8 cellular contexts compared by ENCODE assay signal in the genomic region with DNA sequence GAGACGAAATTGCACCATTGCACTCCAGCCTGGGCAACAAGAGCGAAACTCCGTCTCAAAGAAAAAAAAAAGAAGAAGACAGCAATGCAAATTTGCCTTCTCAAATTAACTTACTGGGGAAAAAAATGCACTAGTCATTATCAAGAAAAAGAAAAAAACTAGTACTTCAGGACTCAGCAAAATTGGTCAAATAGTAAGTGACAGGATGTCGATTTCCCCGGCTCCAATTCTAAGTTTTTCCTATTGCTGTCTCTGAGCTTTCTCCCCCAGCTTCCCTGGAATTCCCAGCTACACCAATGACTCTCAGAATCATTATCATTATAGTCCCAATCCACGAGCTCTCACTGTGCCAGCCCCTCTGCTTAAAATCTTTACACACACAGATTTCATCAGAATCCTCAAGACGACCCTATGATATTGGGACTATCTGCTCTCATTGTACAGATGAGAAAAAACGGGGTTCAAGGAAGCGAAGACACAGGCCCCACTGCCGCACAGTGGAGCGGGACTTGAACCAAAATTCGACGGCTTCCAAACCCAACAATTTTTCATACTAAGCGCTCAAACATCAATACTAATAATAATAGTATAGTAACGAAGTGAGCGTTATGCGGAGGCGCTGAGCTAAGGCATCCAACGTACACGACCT. TPM values are rescaled to one million over a fixed set of nuclear protein-coding genes. Genes with fewer than 3 reads are reported as not detected.
DNase-seq lines count a peak whose midpoint lies in the region; ATAC-seq, FAIRE-seq and TF ChIP-seq lines count a peak whose summit lies in the region.

No MANE protein-coding gene starts in this region.

- H3K36me3 Mint-ChIP-seq in activated CD4-positive, alpha-beta T cell treated with anti-CD3 and anti-CD28 coated beads, Interleukin-2, amount 10 ng/mL, durations not matched to agents 24 days and 14 days (ENCODE audit: low read depth) = peaks cover 3% of the 10 kb centered on the region
- peaks cover 2% of the 10 kb centered on the region for H3K36me3 Mint-ChIP-seq in activated T-helper 1 cell treated with anti-CD3 and anti-CD28 coated beads, Interleukin-12 subunit alpha, Interleukin-12 subunit beta, Interleukin-2, Interleukin-4 antibody, amounts not matched to agents 30 ng/mL and 10 ng/mL and 1 ng/mL, durations not matched to agents 14 hours and 24 hours and 36 hours (ENCODE audit: low read depth)

- no peaks in the 10 kb centered on the region for H4K20me1 ChIP-seq in keratinocyte (ENCODE audit: control insufficient read depth, extremely low read depth, insufficient read depth, low read length)

- H3K4me3 ChIP-seq in keratinocyte (ENCODE audit: control insufficient read depth in 2 of 3, extremely low read depth in 1 of 3, insufficient read depth in 2 of 3, low read depth in 1 of 3, low read length in 3 of 3) (peak overlapping the region; percentile 74 to 87 (median 77)), thoracic aorta (peak overlapping the region; percentile 89)

- no peaks in the 10 kb centered on the region for H3K9me3 ChIP-seq in keratinocyte (ENCODE audit: control insufficient read depth, low read depth, low read length)
- no peaks in the 10 kb centered on the region for H3K9me3 ChIP-seq in thoracic aorta

- peak overlapping the region; percentile 85 for H2AFZ ChIP-seq in keratinocyte (ENCODE audit: control insufficient read depth, low read length)

- peak overlapping the region; percentile 73 for H3K9ac ChIP-seq in keratinocyte (ENCODE audit: control insufficient read depth, extremely low read depth, insufficient read depth, low read length)

- H3K4me1 ChIP-seq in keratinocyte (ENCODE audit: control insufficient read depth, extremely low read depth, insufficient read depth, low read length) = peaks cover 9% of the 10 kb centered on the region
- H3K4me1 ChIP-seq in thoracic aorta (ENCODE audit: control insufficient read depth in 1 of 2, low read depth in 2 of 2) = peaks cover 12 to 35% of the 10 kb centered on the region in 2 donors

- H3K36me3 ChIP-seq in keratinocyte (ENCODE audit: control insufficient read depth in 2 of 2, extremely low read depth in 1 of 2, insufficient read depth in 2 of 2, low read length in 2 of 2) (peaks cover 0 to 4% of the 10 kb centered on the region in 2 experiments), thoracic aorta (no peaks in the 10 kb centered on the region)

- H3K9me3 Mint-ChIP-seq in activated CD4-positive, alpha-beta T cell treated with anti-CD3 and anti-CD28 coated beads, Interleukin-2, amount 10 ng/mL, durations not matched to agents 24 days and 14 days = no peaks in the 10 kb centered on the region
- no peaks in the 10 kb centered on the region for H3K9me3 Mint-ChIP-seq in activated T-helper 1 cell treated with anti-CD3 and anti-CD28 coated beads, Interleukin-12 subunit alpha, Interleukin-12 subunit beta, Interleukin-2, Interleukin-4 antibody, amounts not matched to agents 30 ng/mL and 10 ng/mL and 1 ng/mL, durations not matched to agents 14 hours and 24 hours and 36 hours

- FAIRE-seq in keratinocyte (lab: Jason Lieb, UNC) = no peak

- no peaks in the 10 kb centered on the region for H3K9me1 ChIP-seq in keratinocyte (ENCODE audit: control insufficient read depth, extremely low read depth, insufficient read depth, low read length)

- no peak for TF ChIP-seq CTCF in keratinocyte (optimal IDR thresholded peaks at IDR 0.05 in 1 of 3, IDR thresholded peaks at IDR 0.05 in 1 of 3, conservative IDR thresholded peaks at IDR 0.05 in 1 of 3; ENCODE audit: extremely low read depth in 1 of 3, insufficient read depth in 2 of 3, low read length in 3 of 3)
- no peak for TF ChIP-seq CTCF in thoracic aorta (IDR thresholded peaks at IDR 0.05)

- H3K27me3 Mint-ChIP-seq in activated CD4-positive, alpha-beta T cell treated with anti-CD3 and anti-CD28 coated beads, Interleukin-2, amount 10 ng/mL, durations not matched to agents 24 days and 14 days = peaks cover 2% of the 10 kb centered on the region
- H3K27me3 Mint-ChIP-seq in activated T-helper 1 cell treated with anti-CD3 and anti-CD28 coated beads, Interleukin-12 subunit alpha, Interleukin-12 subunit beta, Interleukin-2, Interleukin-4 antibody, amounts not matched to agents 30 ng/mL and 10 ng/mL and 1 ng/mL, durations not matched to agents 14 hours and 24 hours and 36 hours (ENCODE audit: insufficient read depth) = peaks cover 2% of the 10 kb centered on the region

- H3K4me1 Mint-ChIP-seq in activated CD4-positive, alpha-beta T cell treated with anti-CD3 and anti-CD28 coated beads, Interleukin-2, amount 10 ng/mL, durations not matched to agents 24 days and 14 days = peaks cover 23% of the 10 kb centered on the region
- peaks cover 21% of the 10 kb centered on the region for H3K4me1 Mint-ChIP-seq in activated T-helper 1 cell treated with anti-CD3 and anti-CD28 coated beads, Interleukin-12 subunit alpha, Interleukin-12 subunit beta, Interleukin-2, Interleukin-4 antibody, amounts not matched to agents 30 ng/mL and 10 ng/mL and 1 ng/mL, durations not matched to agents 14 hours and 24 hours and 36 hours (ENCODE audit: low read depth)

- peak overlapping the region; percentile 88 for H3K4me3 Mint-ChIP-seq in activated CD4-positive, alpha-beta T cell treated with anti-CD3 and anti-CD28 coated beads, Interleukin-2, amount 10 ng/mL, durations not matched to agents 24 days and 14 days
- peak overlapping the region; percentile 97 for H3K4me3 Mint-ChIP-seq in activated T-helper 1 cell treated with anti-CD3 and anti-CD28 coated beads, Interleukin-12 subunit alpha, Interleukin-12 subunit beta, Interleukin-2, Interleukin-4 antibody, amounts not matched to agents 30 ng/mL and 10 ng/mL and 1 ng/mL, durations not matched to agents 14 hours and 24 hours and 36 hours

- dilution Hi-C loops in keratinocyte (cut with MboI; ENCODE audit: extremely low pct_ligation_motif_present, low sequenced_read_pairs) = no loop called here

- peaks cover 35% of the 10 kb centered on the region for H3K79me2 ChIP-seq in keratinocyte (ENCODE audit: control insufficient read depth, insufficient read depth, low read length)

- peak overlapping the region; percentile 70 for H3K4me2 ChIP-seq in keratinocyte (ENCODE audit: control insufficient read depth, extremely low read depth, insufficient read depth, low read depth, low read length)

- H3K27me3 ChIP-seq in keratinocyte (ENCODE audit: control insufficient read depth, extremely low read depth, insufficient read depth, low read length) (no peaks in the 10 kb centered on the region), thoracic aorta (replicated peaks; ENCODE audit: insufficient read depth) (no peaks in the 10 kb centered on the region)

- intact Hi-C loops in activated CD4-positive, alpha-beta T cell treated with anti-CD3 and anti-CD28 coated beads, Interleukin-2, amount 10 ng/mL, durations not matched to agents 24 days and 14 days (cut with micrococcal nuclease) = loop anchor here (1.0 to 2.0 kb wide), 2 partner anchors 62 to 95 kb away; a partner anchor contains a TSS
- intact Hi-C loops in activated T-helper 1 cell treated with anti-CD3 and anti-CD28 coated beads, Interleukin-12 subunit alpha, Interleukin-12 subunit beta, Interleukin-2, Interleukin-4 antibody, amounts not matched to agents 30 ng/mL and 10 ng/mL and 1 ng/mL, durations not matched to agents 14 hours and 24 hours and 36 hours (cut with micrococcal nuclease) = loop anchor here (1.0 to 5.0 kb wide), 9 partner anchors 56 to 1005 kb away; a partner anchor contains a TSS

- peak overlapping the region; percentile 49 for H3K27ac ChIP-seq in keratinocyte (ENCODE audit: control insufficient read depth, insufficient read depth, low read length)
- peak overlapping the region; percentile 28 to 67 for H3K27ac ChIP-seq in thoracic aorta

- no peak for DNase-seq in activated CD4-positive, alpha-beta T cell treated with anti-CD3 and anti-CD28 coated beads, Interleukin-2, amount 10 ng/mL, durations not matched to agents 24 days and 14 days
- no peak for DNase-seq in activated CD4-positive, alpha-beta T cell treated with anti-CD3 and anti-CD28 coated beads for 1 hour
- DNase-seq in activated T-helper 1 cell treated with anti-CD3 and anti-CD28 coated beads, Interleukin-12 subunit alpha, Interleukin-12 subunit beta, Interleukin-2, Interleukin-4 antibody, amounts not matched to agents 30 ng/mL and 10 ng/mL and 1 ng/mL, durations not matched to agents 14 hours and 24 hours and 36 hours (ENCODE audit: low spot score) = no peak
- DNase-seq in keratinocyte (ENCODE audit: low read depth, low spot score) (no peak), thoracic aorta (ENCODE audit: low spot score) (no peak), germinal center (ENCODE audit: low spot score) (no peak), SW480 (ENCODE audit: low spot score) (no peak)

- peak overlapping the region; percentile 87 for H3K27ac Mint-ChIP-seq in activated CD4-positive, alpha-beta T cell treated with anti-CD3 and anti-CD28 coated beads, Interleukin-2, amount 10 ng/mL, durations not matched to agents 24 days and 14 days
- peak overlapping the region; percentile 82 for H3K27ac Mint-ChIP-seq in activated T-helper 1 cell treated with anti-CD3 and anti-CD28 coated beads, Interleukin-12 subunit alpha, Interleukin-12 subunit beta, Interleukin-2, Interleukin-4 antibody, amounts not matched to agents 30 ng/mL and 10 ng/mL and 1 ng/mL, durations not matched to agents 14 hours and 24 hours and 36 hours

- no peak for ATAC-seq in thoracic aorta (ENCODE audit: insufficient number of reproducible peaks, low FRiP score, low read depth)
- ATAC-seq in HG03196 (IDR thresholded peaks at IDR 0.05; ENCODE audit: unreplicated experiment) = no peak

RNA-seq across cellular contexts. Expression of a gene that starts 0.6 kb away (rescaled TPM):
- total RNA-seq in activated CD4-positive, alpha-beta T cell treated with anti-CD3 and anti-CD28 coated beads, Interleukin-2, amount 10 ng/mL, durations not matched to agents 24 days and 14 days = 24.4 and 28.9 TPM in 2 replicates
- 26.4 and 28.1 TPM in 2 replicates for total RNA-seq in activated T-helper 1 cell treated with anti-CD3 and anti-CD28 coated beads, Interleukin-12 subunit alpha, Interleukin-12 subunit beta, Interleukin-2, Interleukin-4 antibody, amounts not matched to agents 30 ng/mL and 10 ng/mL and 1 ng/mL, durations not matched to agents 14 hours and 24 hours and 36 hours
- polyA plus RNA-seq in keratinocyte = 13.3 to 16.0 TPM (median 15.4 TPM) in 3 replicates
- polyA plus RNA-seq in keratinocyte (2011; ENCODE audit: low read depth) = 6.7 TPM
- 10.2 and 16.9 TPM in 2 replicates for polyA plus RNA-seq in keratinocyte (2011; cell fraction: cytosol; rRNA removed)
- 12.7 and 17.7 TPM in 2 replicates for polyA plus RNA-seq in keratinocyte (2011; cell fraction: nucleus; rRNA removed)
- polyA plus RNA-seq in keratinocyte (2012; ENCODE audit: low replicate concordance) = 4.5 and 13.5 TPM in 2 replicates
- polyA minus RNA-seq in keratinocyte = 29.7 to 50.2 TPM (median 32.6 TPM) in 3 replicates
- 21.5 TPM for polyA minus RNA-seq in keratinocyte (2011; cell fraction: cytosol; rRNA and poly(A)+ RNA removed)
- polyA minus RNA-seq in keratinocyte (2011; cell fraction: nucleus; rRNA and poly(A)+ RNA removed) = 9.4 and 13.0 TPM in 2 replicates
- total RNA-seq in thoracic aorta = 10 to 100 TPM; 20.2 to 34.2 TPM

RNA-seq across cellular contexts. Expression of a gene that starts 0.9 kb away (rescaled TPM):
- 49.4 and 52.2 TPM in 2 replicates for total RNA-seq in activated CD4-positive, alpha-beta T cell treated with anti-CD3 and anti-CD28 coated beads, Interleukin-2, amount 10 ng/mL, durations not matched to agents 24 days and 14 days
- total RNA-seq in activated T-helper 1 cell treated with anti-CD3 and anti-CD28 coated beads, Interleukin-12 subunit alpha, Interleukin-12 subunit beta, Interleukin-2, Interleukin-4 antibody, amounts not matched to agents 30 ng/mL and 10 ng/mL and 1 ng/mL, durations not matched to agents 14 hours and 24 hours and 36 hours = 45.0 and 45.3 TPM in 2 replicates
- polyA plus RNA-seq in keratinocyte = 102 to 179 TPM (median 137 TPM) in 3 replicates
- 47.0 TPM for polyA plus RNA-seq in keratinocyte (2011; ENCODE audit: low read depth)
- polyA plus RNA-seq in keratinocyte (2011; cell fraction: cytosol; rRNA removed) = 87.3 and 199 TPM in 2 replicates
- polyA plus RNA-seq in keratinocyte (2011; cell fraction: nucleus; rRNA removed) = 164 and 247 TPM in 2 replicates
- polyA plus RNA-seq in keratinocyte (2012; ENCODE audit: low replicate concordance) = 167 and 189 TPM in 2 replicates
- 87.8 to 220 TPM (median 127 TPM) in 3 replicates for polyA minus RNA-seq in keratinocyte
- polyA minus RNA-seq in keratinocyte (2011; cell fraction: cytosol; rRNA and poly(A)+ RNA removed) = 371 TPM
- 163 and 220 TPM in 2 replicates for polyA minus RNA-seq in keratinocyte (2011; cell fraction: nucleus; rRNA and poly(A)+ RNA removed)
- total RNA-seq in thoracic aorta = 100 to 1,000 TPM; 386 to 531 TPM

RNA-seq across cellular contexts. Expression of a gene that starts 42.4 kb away (rescaled TPM):
- total RNA-seq in activated CD4-positive, alpha-beta T cell treated with anti-CD3 and anti-CD28 coated beads, Interleukin-2, amount 10 ng/mL, durations not matched to agents 24 days and 14 days = not detected in 2 replicates
- total RNA-seq in activated T-helper 1 cell treated with anti-CD3 and anti-CD28 coated beads, Interleukin-12 subunit alpha, Interleukin-12 subunit beta, Interleukin-2, Interleukin-4 antibody, amounts not matched to agents 30 ng/mL and 10 ng/mL and 1 ng/mL, durations not matched to agents 14 hours and 24 hours and 36 hours = not detected in 2 replicates
- 0.03 to 0.06 TPM in 2 of 3 replicates, not detected in the other for polyA plus RNA-seq in keratinocyte
- polyA plus RNA-seq in keratinocyte (2011; ENCODE audit: low read depth) = not detected
- polyA plus RNA-seq in keratinocyte (2011; cell fraction: cytosol; rRNA removed) = 0.04 and 0.06 TPM in 2 replicates
- polyA plus RNA-seq in keratinocyte (2011; cell fraction: nucleus; rRNA removed) = not detected in 2 replicates
- polyA plus RNA-seq in keratinocyte (2012; ENCODE audit: low replicate concordance) = 0.05 and 0.08 TPM in 2 replicates
- polyA minus RNA-seq in keratinocyte = 0.07 TPM in 1 of 3 replicates, not detected in the others
- not detected for polyA minus RNA-seq in keratinocyte (2011; cell fraction: cytosol; rRNA and poly(A)+ RNA removed)
- polyA minus RNA-seq in keratinocyte (2011; cell fraction: nucleus; rRNA and poly(A)+ RNA removed) = not detected in 2 replicates
- total RNA-seq in thoracic aorta = not detected
